ENCODE assay signal across 16 cellular contexts in the genomic region with DNA sequence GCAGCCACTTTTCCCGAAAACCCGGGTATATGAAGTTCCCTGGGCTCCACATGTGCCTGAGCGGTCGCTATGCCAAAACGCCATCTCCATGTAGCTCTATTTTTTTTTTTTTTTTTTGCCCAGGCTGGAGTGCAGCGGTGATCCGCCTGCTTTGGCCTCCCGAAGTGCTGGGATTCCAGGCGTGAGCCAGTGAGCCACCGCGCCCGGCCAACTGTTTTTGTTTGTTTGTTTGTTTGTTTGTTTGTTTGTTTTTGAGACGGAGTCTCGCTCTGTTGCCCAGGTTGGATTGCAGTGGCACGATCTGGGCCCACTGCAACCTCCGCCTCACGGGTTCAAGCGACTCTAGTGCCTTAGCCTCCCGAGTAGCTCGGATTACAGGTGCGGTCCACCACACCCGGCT.
"Had no signal": no experiment of that assay in that cellular context is flagged by ENCODE, and none has a peak within 500 bp of the region (broad histone marks: within the 10 kb centered on the region; RNA-seq: fewer than 3 reads in every experiment).

No MANE protein-coding gene starts in this region.

- FAIRE-seq: keratinocyte had no signal

- H3K36me3 ChIP-seq: heart left ventricle, ovary, spleen had no signal

- H3K4me1 Mint-ChIP-seq: activated naive CD8-positive, alpha-beta T cell treated with anti-CD3 and anti-CD28 coated beads for 36 hours; mesothelial cell of epicardium; neural crest cell; stimulated activated memory B cell treated with anti-CD40 and anti-IgM and Interleukin-4, amounts not matched to agents 10 μg/mL and 1 μg/mL and 100 μg/mL, for 72 hours had no signal

- ATAC-seq: stimulated activated memory B cell treated with anti-CD40 and anti-IgM and Interleukin-4, amounts not matched to agents 10 μg/mL and 1 μg/mL and 100 μg/mL, for 72 hours had no signal

- H3K9me3 Mint-ChIP-seq: activated CD4-positive, alpha-beta memory T cell treated with anti-CD3 and anti-CD28 coated beads for 36 hours; activated naive CD8-positive, alpha-beta T cell treated with anti-CD3 and anti-CD28 coated beads for 36 hours; mesothelial cell of epicardium; neural crest cell; stimulated activated memory B cell treated with anti-CD40 and anti-IgM and Interleukin-4, amounts not matched to agents 10 μg/mL and 1 μg/mL and 100 μg/mL, for 72 hours had no signal

- H3K27ac Mint-ChIP-seq: activated CD4-positive, alpha-beta memory T cell treated with anti-CD3 and anti-CD28 coated beads for 36 hours; activated naive CD8-positive, alpha-beta T cell treated with anti-CD3 and anti-CD28 coated beads for 36 hours; mesothelial cell of epicardium; stimulated activated memory B cell treated with anti-CD40 and anti-IgM and Interleukin-4, amounts not matched to agents 10 μg/mL and 1 μg/mL and 100 μg/mL, for 72 hours had no signal

- H3K27me3 ChIP-seq: ovary had no signal

- H3K27ac ChIP-seq: coronary artery, heart left ventricle, ovary, spleen had no signal

- H3K27me3 Mint-ChIP-seq: stimulated activated memory B cell treated with anti-CD40 and anti-IgM and Interleukin-4, amounts not matched to agents 10 μg/mL and 1 μg/mL and 100 μg/mL, for 72 hours had no signal

- H3K4me1 ChIP-seq: spleen had no signal

- H3K4me3 Mint-ChIP-seq: activated CD4-positive, alpha-beta memory T cell treated with anti-CD3 and anti-CD28 coated beads for 36 hours; activated naive CD8-positive, alpha-beta T cell treated with anti-CD3 and anti-CD28 coated beads for 36 hours; mesothelial cell of epicardium; neural crest cell; stimulated activated memory B cell treated with anti-CD40 and anti-IgM and Interleukin-4, amounts not matched to agents 10 μg/mL and 1 μg/mL and 100 μg/mL, for 72 hours had no signal

- H3K36me3 Mint-ChIP-seq: activated CD4-positive, alpha-beta memory T cell treated with anti-CD3 and anti-CD28 coated beads for 36 hours; activated naive CD8-positive, alpha-beta T cell treated with anti-CD3 and anti-CD28 coated beads for 36 hours; mesothelial cell of epicardium; stimulated activated memory B cell treated with anti-CD40 and anti-IgM and Interleukin-4, amounts not matched to agents 10 μg/mL and 1 μg/mL and 100 μg/mL, for 72 hours had no signal

- H3K9me3 ChIP-seq: heart left ventricle, ovary, spleen had no signal

- DNase-seq: activated CD4-positive, alpha-beta memory T cell treated with anti-CD3 and anti-CD28 coated beads for 36 hours; activated CD4-positive, CD25-positive, alpha-beta regulatory T cell treated with anti-CD3 and anti-CD28 coated beads, Interleukin-2, amount 50 U/mL, for 72 hours; activated gamma-delta T cell treated with Interleukin-2 at 50 U/mL for 16 hours; activated naive CD8-positive, alpha-beta T cell treated with anti-CD3 and anti-CD28 coated beads for 36 hours; activated T-cell treated with anti-CD3 and anti-CD28 coated beads, Interleukin-2, amount 50 U/mL, for 48 hours; effector memory CD4-positive, alpha-beta T cell; erythroblast; heart left ventricle; spleen; stimulated activated CD4-positive, alpha-beta T cell treated with anti-CD3 and anti-CD28 coated beads, Interleukin-1b, Interleukin-23, amount 100 ng/mL, for 48 hours had no signal
